In genomic region chr12:124918622-124918988, GRCh38 we compare ENCODE assay signal across 8 cellular contexts. TPM values are rescaled to one million over a fixed set of nuclear protein-coding genes. Genes with fewer than 3 reads are reported as not detected.
DNase-seq lines count a peak whose midpoint lies in the region; ATAC-seq and TF ChIP-seq lines count a peak whose summit lies in the region.
"Not testable (repeated sequence)": the region's sequence is repeated elsewhere in the genome, so short reads cannot be mapped to it uniquely, and the experiment has no call there.

No MANE protein-coding gene starts in this region.

- peaks cover 22% of the 10 kb centered on the region for H3K23me2 ChIP-seq in H9 (ENCODE audit: insufficient read length, low read depth, low read length, poor library complexity, severe bottlenecking)

- not testable (repeated sequence) for H3K4me1 ChIP-seq in H9 (ENCODE audit: insufficient read depth, low read length); colonic mucosa
- H3K4me1 ChIP-seq in SJCRH30 (peaks cover 20% of the 10 kb centered on the region; the same call in 1 of the 2 replicates), right atrium auricular region (peaks cover 0 to 66% of the 10 kb centered on the region in 2 donors), spleen (peaks cover 58 to 88% (median 76%) of the 10 kb centered on the region in 6 donors)

- not testable (repeated sequence) for H3K56ac ChIP-seq in H9 (ENCODE audit: insufficient read length, low read depth, low read length)

- POLR2A ChIA-PET in naive thymus-derived CD8-positive, alpha-beta T cell (lab: Charles Lee): interaction anchor here (1.0 to 14.5 kb wide), 4 partner anchors 8 to 26 kb away, joined by 3 to 541 read pairs (median 67); no protein-coding TSS in a partner anchor

- not testable (repeated sequence) for H3K4ac ChIP-seq in H9 (ENCODE audit: low read depth, low read length)

- H3K18ac ChIP-seq in H9 (ENCODE audit: insufficient read length, low read depth, low read length): not testable (repeated sequence)

- not testable (repeated sequence) for ATAC-seq in naive thymus-derived CD8-positive, alpha-beta T cell

- not testable (repeated sequence) for H2AK5ac ChIP-seq in H9 (ENCODE audit: insufficient read length, low read length)

- not testable (repeated sequence) for H3K9ac ChIP-seq in H9 (ENCODE audit: extremely low read depth, insufficient read length, low read length)
- H3K9ac ChIP-seq in colonic mucosa (ENCODE audit: low read depth in 2 of 2, low read length in 2 of 2): peak overlapping the region in 1 of 2 donors; percentile 19

- not testable (repeated sequence) for H2BK12ac ChIP-seq in H9 (ENCODE audit: insufficient read length, low read depth, low read length)

- not testable (repeated sequence) for H3K9me3 ChIP-seq in H9 (ENCODE audit: control insufficient read depth, low read depth, low read length); SJCRH30 (replicated peaks); colonic mucosa; right atrium auricular region; spleen

- H2BK20ac ChIP-seq in H9 (ENCODE audit: low read depth, low read length, poor library complexity, severe bottlenecking): not testable (repeated sequence)

- H3K23ac ChIP-seq in H9 (ENCODE audit: insufficient read length, low read depth, low read length): not testable (repeated sequence)

- H3K14ac ChIP-seq in H9 (ENCODE audit: insufficient read depth, low read length): not testable (repeated sequence)

- peak overlapping the region in 2 of 3 experiments; percentile 97 to 99; a peak in 3 of 7 replicates for H3K27ac Mint-ChIP-seq in H9
- peak overlapping the region; percentile 95 to 100 (median 97) for H3K27ac Mint-ChIP-seq in naive thymus-derived CD8-positive, alpha-beta T cell

- H3K4me1 Mint-ChIP-seq in H9: peaks cover 63 to 79% of the 10 kb centered on the region in 2 experiments
- H3K4me1 Mint-ChIP-seq in naive thymus-derived CD8-positive, alpha-beta T cell: peaks cover 39 to 88% (median 81%) of the 10 kb centered on the region in 4 donors

- H3K4me3 ChIP-seq in SJCRH30, colonic mucosa: not testable (repeated sequence)
- H3K4me3 ChIP-seq in right atrium auricular region: peak overlapping the region; percentile 13 to 35
- H3K4me3 ChIP-seq in spleen: peak overlapping the region in 1 of 8 donors; percentile 88

- H2BK5ac ChIP-seq in H9 (ENCODE audit: insufficient read length, low read length): not testable (repeated sequence)

- not testable (repeated sequence) for H3K79me1 ChIP-seq in H9 (ENCODE audit: insufficient read depth, low read depth, low read length, poor library complexity, severe bottlenecking)

- H4K91ac ChIP-seq in H9 (ENCODE audit: insufficient read length, low read depth, low read length): not testable (repeated sequence)

- H3K9me3 Mint-ChIP-seq in H9: peaks cover 9 to 14% of the 10 kb centered on the region in 2 experiments; a peak in 4 of 5 replicates
- peaks cover 0 to 14% (median 0%) of the 10 kb centered on the region in 9 donors for H3K9me3 Mint-ChIP-seq in naive thymus-derived CD8-positive, alpha-beta T cell

- H3K27me3 Mint-ChIP-seq in H9 (ENCODE audit: low read depth): peaks cover 11% of the 10 kb centered on the region
- peaks cover 0 to 13% (median 0%) of the 10 kb centered on the region in 5 donors for H3K27me3 Mint-ChIP-seq in naive thymus-derived CD8-positive, alpha-beta T cell

- H4K20me1 ChIP-seq in H9 (ENCODE audit: control insufficient read depth, insufficient read depth, insufficient read length): not testable (repeated sequence)

- no CpG with 5 or more reads among the region's 3 CpGs for WGBS in H9 (ENCODE audit: extremely low coverage, insufficient read length, low lambda C conversion rate)
- WGBS in spleen, 5 donors: 85 to 99% (median 94%) methylated on average over 3 of the region's 3 CpGs

- H3K27ac ChIP-seq in 22Rv1 (peak overlapping the region; percentile 100), H9 (ENCODE audit: insufficient read length, low read depth, low read length) (peak overlapping the region; percentile 99), SJCRH30 (peak overlapping the region; percentile 99), colonic mucosa (peak overlapping the region; percentile 98), right atrium auricular region (peak overlapping the region; percentile 100), spleen (peak overlapping the region; percentile 98 to 100 (median 100))

- not testable (repeated sequence) for H4K8ac ChIP-seq in H9 (replicated peaks; ENCODE audit: insufficient read length, low read depth, low read length)

- TF ChIP-seq POLR2A in spleen (IDR thresholded peaks at IDR 0.05): not testable (repeated sequence)

- not testable (repeated sequence) for DNase-seq in H9; SJCRH30; colonic mucosa; right atrium auricular region (ENCODE audit: low spot score); naive thymus-derived CD8-positive, alpha-beta T cell; spleen
- DNase-seq in activated effector memory CD4-positive, alpha-beta T cell treated with anti-CD3 and anti-CD28 coated beads, Interleukin-2, amount 50 U/mL, for 16 hours: peak; percentile 43

- not testable (repeated sequence) for H4K5ac ChIP-seq in H9 (ENCODE audit: insufficient read length, low read depth, low read length)

- not testable (repeated sequence) for H3K27me3 ChIP-seq in H9 (ENCODE audit: insufficient read depth, low read length); SJCRH30; colonic mucosa; right atrium auricular region; spleen (replicated peaks in 1 of 7)

- not testable (repeated sequence) for TF ChIP-seq CTCF in 22Rv1 (IDR thresholded peaks at IDR 0.05); H9 (conservative IDR thresholded peaks at IDR 0.05); colonic mucosa (IDR thresholded peaks at IDR 0.05); right atrium auricular region (IDR thresholded peaks at IDR 0.05); spleen (IDR thresholded peaks at IDR 0.05 in 8 of 11, conservative IDR thresholded peaks at IDR 0.05 in 3 of 11)

- peaks cover 9 to 11% (median 10%) of the 10 kb centered on the region in 3 experiments for H3K36me3 Mint-ChIP-seq in H9 (ENCODE audit: insufficient read depth in 1 of 3, low read depth in 3 of 3)
- peaks cover 9 to 15% (median 10%) of the 10 kb centered on the region in 3 donors for H3K36me3 Mint-ChIP-seq in naive thymus-derived CD8-positive, alpha-beta T cell

- not testable (repeated sequence) for H2BK120ac ChIP-seq in H9 (ENCODE audit: low read depth, low read length, poor library complexity, severe bottlenecking)

- intact Hi-C loops in colonic mucosa (cut with DNase I); spleen (cut with DNase I; ENCODE audit: low total_unique reads): not testable (repeated sequence)

- peak overlapping the region; percentile 95 for H3K4me2 ChIP-seq in H9 (ENCODE audit: insufficient read depth, insufficient read length, low read length)

- H3K4me3 Mint-ChIP-seq in H9: peak overlapping the region; percentile 55 to 77; a peak in 4 of 5 replicates
- peak overlapping the region in 9 of 10 donors; percentile 80 to 100 (median 88) for H3K4me3 Mint-ChIP-seq in naive thymus-derived CD8-positive, alpha-beta T cell

- not testable (repeated sequence) for H2AFZ ChIP-seq in H9 (ENCODE audit: low read length)

- not testable (repeated sequence) for H3T11ph ChIP-seq in H9 (ENCODE audit: low read length)

- not testable (repeated sequence) for H3K36me3 ChIP-seq in SJCRH30, colonic mucosa, right atrium auricular region, spleen

- H3K79me2 ChIP-seq in H9 (ENCODE audit: insufficient read depth, low read length): not testable (repeated sequence)

- H2BK15ac ChIP-seq in H9 (ENCODE audit: low read depth, low read length): not testable (repeated sequence)

RNA-seq across cellular contexts. Expression of gene UBC, which starts 4.2 kb away (rescaled TPM):
- total RNA-seq in H9 (2021) (523 and 533 TPM in 2 replicates), colonic mucosa (1,000 to 10,000 TPM in 1 of 2 donors, 100 to 1,000 TPM in 1; 903 to 1,043 TPM), right atrium auricular region (1,000 to 10,000 TPM in 1 of 2 donors, 100 to 1,000 TPM in 1; 938 to 1,145 TPM), spleen (1,000 to 10,000 TPM in 1 of 7 donors, 100 to 1,000 TPM in 6; 770 to 1,107 (median 909) TPM)
- total RNA-seq in SJCRH30 (2014; rRNA removed; shearing (Covaris generic)): 492 and 503 TPM in 2 replicates
- 100 to 1,000 TPM; 773 to 788 TPM for total RNA-seq in naive thymus-derived CD8-positive, alpha-beta T cell
- polyA plus RNA-seq in naive thymus-derived CD8-positive, alpha-beta T cell: 1,000 to 10,000 TPM; 1,080 to 1,331 (median 1,214) TPM
- polyA plus RNA-seq in spleen: 100 to 1,000 TPM; 623 to 743 (median 691) TPM

RNA-seq across cellular contexts. Expression of gene SCARB1, which starts 54.9 kb away (rescaled TPM):
- 31.3 and 31.7 TPM in 2 replicates for total RNA-seq in H9 (2021)
- 36.1 TPM in 2 replicates for total RNA-seq in SJCRH30 (2014; rRNA removed; shearing (Covaris generic))
- total RNA-seq in colonic mucosa: 10 to 100 TPM; 44.9 to 83.1 TPM
- total RNA-seq in right atrium auricular region: 10 to 100 TPM; 14.9 to 22.6 TPM
- total RNA-seq in naive thymus-derived CD8-positive, alpha-beta T cell: 1 to 10 TPM; 4.3 to 7.2 TPM
- polyA plus RNA-seq in naive thymus-derived CD8-positive, alpha-beta T cell: 1 to 10 TPM; 2.7 to 3.9 (median 3.1) TPM
- total RNA-seq in spleen: 10 to 100 TPM; 22.0 to 59.3 (median 32.6) TPM
- 10 to 100 TPM; 11.9 to 19.5 (median 19.2) TPM for polyA plus RNA-seq in spleen
